In the genomic region with DNA sequence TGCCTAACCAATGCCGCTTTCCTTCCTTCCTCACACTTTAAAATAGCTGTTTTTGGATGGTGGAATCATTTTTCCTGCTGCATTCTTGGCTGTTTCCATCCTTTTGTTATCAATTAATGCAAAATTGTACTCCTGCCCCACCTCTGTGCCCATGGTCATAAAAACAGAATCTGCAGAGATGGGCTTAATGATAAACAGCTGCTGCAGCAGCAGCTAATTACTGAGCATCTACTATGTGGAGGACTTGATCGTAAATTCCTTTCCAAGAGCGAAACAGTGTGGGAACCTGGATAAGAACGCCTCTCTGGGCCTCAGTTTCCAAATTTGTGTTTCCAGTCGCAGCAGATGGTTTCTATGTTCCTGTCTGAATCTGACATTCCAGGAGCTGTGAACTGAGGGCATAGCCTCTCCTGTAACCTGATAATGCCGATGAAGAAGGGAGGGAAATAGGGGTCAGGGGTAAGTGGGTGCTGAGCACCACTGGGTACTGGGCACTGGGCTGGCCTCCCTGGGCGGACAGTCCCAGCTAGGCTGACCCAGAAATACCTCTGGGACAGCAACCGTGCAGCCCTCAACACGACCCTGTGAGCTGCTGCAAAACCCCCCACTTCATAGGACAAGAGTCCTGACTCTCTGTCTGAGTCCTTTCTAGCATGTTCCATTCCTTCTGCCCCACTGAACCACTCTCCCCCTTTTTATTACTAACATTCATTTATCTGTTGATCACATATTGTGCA, we compare ENCODE assay signal across 16 cellular contexts.
DNase-seq lines count a peak whose midpoint lies in the region; ATAC-seq and TF ChIP-seq lines count a peak whose summit lies in the region.
"Had no signal": no experiment of that assay in that cellular context is flagged by ENCODE, and none has a peak within 500 bp of the region (broad histone marks: within the 10 kb centered on the region; RNA-seq: fewer than 3 reads in every experiment).

No MANE protein-coding gene starts in this region.

- 86 to 93% methylated on average over 9 of the region's 9 CpGs for WGBS in sigmoid colon, 2 donors

- peaks cover 12% of the 10 kb centered on the region for H3K9me3 Mint-ChIP-seq in glutamatergic neuron (ENCODE audit: unreplicated experiment)
- no peaks in the 10 kb centered on the region for H3K9me3 Mint-ChIP-seq in CD8-positive, alpha-beta T cell

- POLR2A ChIA-PET in CD8-positive, alpha-beta T cell (lab: Charles Lee), result no interaction called here

- no peak overlapping the region for H3K4me3 Mint-ChIP-seq in glutamatergic neuron (ENCODE audit: unreplicated experiment)
- H3K4me3 Mint-ChIP-seq in CD8-positive, alpha-beta T cell, result no peak overlapping the region

- no peak for TF ChIP-seq POLR2A in sigmoid colon (IDR thresholded peaks at IDR 0.05)

- no peak for TF ChIP-seq EP300 in sigmoid colon (IDR thresholded peaks at IDR 0.05)

- ATAC-seq in CD8-positive, alpha-beta T cell, result no peak
- no peak for ATAC-seq in GM19452 (IDR thresholded peaks at IDR 0.05; ENCODE audit: unreplicated experiment)

- peaks cover 0 to 6% (median 0%) of the 10 kb centered on the region in 4 donors for H3K4me1 ChIP-seq in sigmoid colon
- H3K4me1 ChIP-seq in CD8-positive, alpha-beta T cell (ENCODE audit: insufficient read depth, low read length), result peaks cover 25% of the 10 kb centered on the region
- H3K4me1 ChIP-seq: HAP-1 had no signal

- CTCF ChIA-PET in CD8-positive, alpha-beta T cell (lab: Charles Lee), result no interaction called here

- H3K27me3 ChIP-seq in sigmoid colon, result no peaks in the 10 kb centered on the region
- no peaks in the 10 kb centered on the region for H3K27me3 ChIP-seq in CD8-positive, alpha-beta T cell (ENCODE audit: insufficient read depth, low read length)
- H3K27me3 ChIP-seq: BLaER1 had no signal

- no peak overlapping the region for H3K27ac ChIP-seq in sigmoid colon
- no peak overlapping the region for H3K27ac ChIP-seq in CD8-positive, alpha-beta T cell (ENCODE audit: low read depth, low read length)
- H3K27ac ChIP-seq: 22Rv1, BLaER1 had no signal

- H3K36me3 Mint-ChIP-seq in glutamatergic neuron (ENCODE audit: unreplicated experiment), result peaks cover 4% of the 10 kb centered on the region
- H3K36me3 Mint-ChIP-seq in CD8-positive, alpha-beta T cell, result no peaks in the 10 kb centered on the region

- TF ChIP-seq CTCF in glutamatergic neuron (IDR thresholded peaks at IDR 0.05; ENCODE audit: partially characterized antibody, unreplicated experiment) (no peak), sigmoid colon (IDR thresholded peaks at IDR 0.05) (no peak)
- TF ChIP-seq CTCF in CD8-positive, alpha-beta T cell (IDR thresholded peaks at IDR 0.05), result no peak

- H3K27me3 Mint-ChIP-seq in glutamatergic neuron (ENCODE audit: unreplicated experiment), result peaks cover 5% of the 10 kb centered on the region
- no peaks in the 10 kb centered on the region for H3K27me3 Mint-ChIP-seq in CD8-positive, alpha-beta T cell (ENCODE audit: low read depth)

- intact Hi-C loops in sigmoid colon (cut with DNase I), result no loop called here
- intact Hi-C loops in CD8-positive, alpha-beta T cell (cut with DNase I, micrococcal nuclease), result no loop called here

- H3K36me3 ChIP-seq in sigmoid colon, result no peaks in the 10 kb centered on the region
- no peaks in the 10 kb centered on the region for H3K36me3 ChIP-seq in CD8-positive, alpha-beta T cell (ENCODE audit: insufficient read depth, low read length)
- H3K36me3 ChIP-seq: BLaER1, HAP-1 had no signal

- no peak overlapping the region for H3K4me3 ChIP-seq in sigmoid colon
- H3K4me3 ChIP-seq in CD8-positive, alpha-beta T cell (ENCODE audit: low read depth, low read length), result no peak overlapping the region
- H3K4me3 ChIP-seq: BLaER1, HAP-1 had no signal

- DNase-seq in DMS 273 (lab: John Stamatoyannopoulos, UW; ENCODE audit: unreplicated experiment), result peak; percentile 29
- DNase-seq in DMS 273 treated with DMSO at 0.1 percent for 48 hours (lab: John Stamatoyannopoulos, UW), result no peak
- DNase-seq in EH (ENCODE audit: low read depth), result peak; percentile 48
- peak; percentile 5 for DNase-seq in glutamatergic neuron
- DNase-seq in sigmoid colon, result peak; percentile 14
- DNase-seq in CD8-positive, alpha-beta T cell, result no peak
- DNase-seq in COLO668 (lab: John Stamatoyannopoulos, UW; ENCODE audit: unreplicated experiment), result no peak
- DNase-seq: DMS53, MM.1S, NCI-H187 treated with DMSO at 0.1 percent for 48 hours, NCI-H510A, SHP77 treated with DMSO at 0.1 percent for 48 hours had no signal

- peak overlapping the region; percentile 13 for H3K27ac Mint-ChIP-seq in glutamatergic neuron (ENCODE audit: unreplicated experiment)
- H3K27ac Mint-ChIP-seq in CD8-positive, alpha-beta T cell, result no peak overlapping the region

- no peaks in the 10 kb centered on the region for H3K9me3 ChIP-seq in sigmoid colon
- no peaks in the 10 kb centered on the region for H3K9me3 ChIP-seq in CD8-positive, alpha-beta T cell (ENCODE audit: low read length)
- H3K9me3 ChIP-seq: BLaER1, HAP-1 had no signal

- peaks cover 35% of the 10 kb centered on the region for H3K4me1 Mint-ChIP-seq in glutamatergic neuron (ENCODE audit: low read depth, unreplicated experiment)
- peaks cover 35% of the 10 kb centered on the region for H3K4me1 Mint-ChIP-seq in CD8-positive, alpha-beta T cell (ENCODE audit: low read depth)

Comparison
In these comparisons a context has a peak if more than half of its experiments do, and no peak if none do; other contexts are left out.
1. DNase-seq: peak in DMS 273 (single experiment), EH (single experiment), glutamatergic neuron (single experiment) and sigmoid colon (single experiment); none in DMS 273 treated with DMSO at 0.1 percent for 48 hours (single experiment), CD8-positive, alpha-beta T cell (0 of 7) and COLO668 (single experiment).